In genomic region chr5:57887851-57888621, GRCh38 we compare ENCODE assay signal across 8 cellular contexts.
A peak's percentile ranks its signal among the peaks of the same experiment; 100 is the strongest.
DNase-seq lines count a peak whose midpoint lies in the region; ATAC-seq and TF ChIP-seq lines count a peak whose summit lies in the region.

No MANE protein-coding gene starts in this region.

- no peaks in the 10 kb centered on the region for H3K27me3 ChIP-seq in dorsolateral prefrontal cortex
- no peaks in the 10 kb centered on the region for H3K27me3 ChIP-seq in mesenchymal stem cell (ENCODE audit: control insufficient read depth in 1 of 2, insufficient read depth in 1 of 2, low read length in 2 of 2)

- intact Hi-C loops in activated CD8-positive, alpha-beta T cell treated with anti-CD3 and anti-CD28 coated beads for 36 hours (cut with micrococcal nuclease), result no loop called here
- intact Hi-C loops in dorsolateral prefrontal cortex (cut with DNase I), result loop anchor here in 1 of 2 donors (5.0 kb wide), 1 partner anchor 574 kb away; the partner anchor contains the start of gene PLK2

- no peak overlapping the region for H2BK12ac ChIP-seq in mesenchymal stem cell (ENCODE audit: low read length in 2 of 2)

- H3K14ac ChIP-seq in mesenchymal stem cell (ENCODE audit: low read length in 2 of 2), result no peak overlapping the region

- no peak overlapping the region for H3K9ac ChIP-seq in mesenchymal stem cell (ENCODE audit: low read length)

- H3K4me1 ChIP-seq in mesenchymal stem cell (ENCODE audit: control insufficient read depth, insufficient read depth, low read depth, low read length), result peaks cover 3% of the 10 kb centered on the region

- no peaks in the 10 kb centered on the region for H3K79me1 ChIP-seq in mesenchymal stem cell (replicated peaks; ENCODE audit: low read length, poor library complexity, severe bottlenecking)

- H3K9me3 Mint-ChIP-seq in activated CD8-positive, alpha-beta T cell treated with anti-CD3 and anti-CD28 coated beads for 36 hours, result no peaks in the 10 kb centered on the region
- no peaks in the 10 kb centered on the region for H3K9me3 Mint-ChIP-seq in activated CD8-positive, alpha-beta T cell treated with anti-CD3 and anti-CD28 coated beads, Interleukin-2, amount 10 ng/mL, durations not matched to agents 7 days and 5 days (ENCODE audit: insufficient read depth)

- H2AK5ac ChIP-seq in mesenchymal stem cell (ENCODE audit: low read length, severe bottlenecking), result peak overlapping the region; percentile 98

- H3K27ac Mint-ChIP-seq in activated CD8-positive, alpha-beta T cell treated with anti-CD3 and anti-CD28 coated beads for 36 hours, result no peak overlapping the region
- H3K27ac Mint-ChIP-seq in activated CD8-positive, alpha-beta T cell treated with anti-CD3 and anti-CD28 coated beads, Interleukin-2, amount 10 ng/mL, durations not matched to agents 7 days and 5 days, result no peak overlapping the region

- H3K9me3 ChIP-seq in mesenchymal stem cell (ENCODE audit: control insufficient read depth, low read length), result no peaks in the 10 kb centered on the region

- whole genome bisulfite sequencing in mesenchymal stem cell, result 55% methylated on average over 3 of the region's 6 CpGs

- H3K27me3 Mint-ChIP-seq in activated CD8-positive, alpha-beta T cell treated with anti-CD3 and anti-CD28 coated beads for 36 hours, result no peaks in the 10 kb centered on the region
- no peaks in the 10 kb centered on the region for H3K27me3 Mint-ChIP-seq in activated CD8-positive, alpha-beta T cell treated with anti-CD3 and anti-CD28 coated beads, Interleukin-2, amount 10 ng/mL, durations not matched to agents 7 days and 5 days (ENCODE audit: low read depth)

- no peak overlapping the region for H2BK120ac ChIP-seq in mesenchymal stem cell (ENCODE audit: low read depth, low read length)

- ATAC-seq in activated CD8-positive, alpha-beta T cell treated with anti-CD3 and anti-CD28 coated beads for 36 hours, result peak; percentile 37
- no peak for ATAC-seq in activated CD8-positive, alpha-beta T cell treated with anti-CD3 and anti-CD28 coated beads, Interleukin-2, amount 10 ng/mL, durations not matched to agents 7 days and 5 days
- no peak for ATAC-seq in HG03135 (IDR thresholded peaks at IDR 0.05; ENCODE audit: unreplicated experiment)

- no peak overlapping the region for H3K4me2 ChIP-seq in mesenchymal stem cell (ENCODE audit: low read length, poor library complexity, severe bottlenecking)

- no peaks in the 10 kb centered on the region for H3K36me3 ChIP-seq in mesenchymal stem cell (ENCODE audit: control insufficient read depth in 1 of 2, insufficient read depth in 2 of 2, low read depth in 1 of 2, low read length in 2 of 2)

- H3K4ac ChIP-seq in mesenchymal stem cell (ENCODE audit: low read depth in 1 of 2, low read length in 2 of 2), result no peak overlapping the region

- CTCF ChIA-PET in activated CD8-positive, alpha-beta T cell treated with anti-CD3 and anti-CD28 coated beads for 36 hours (lab: Charles Lee), result interaction anchor here (1.2 to 1.3 kb wide), 2 partner anchors 8 to 108 kb away, joined by 3 read pairs; no protein-coding TSS in a partner anchor
- CTCF ChIA-PET in activated CD8-positive, alpha-beta T cell treated with anti-CD3 and anti-CD28 coated beads, Interleukin-2, amount 10 ng/mL, durations not matched to agents 7 days and 5 days (lab: Charles Lee), result interaction anchor here (1.3 kb wide), 1 partner anchor 573 kb away, joined by 6 read pairs; no protein-coding TSS in a partner anchor

- H3K4me3 ChIP-seq in dorsolateral prefrontal cortex, result no peak overlapping the region
- H3K4me3 ChIP-seq in mesenchymal stem cell (ENCODE audit: insufficient read depth in 1 of 2, low read depth in 1 of 2, low read length in 2 of 2), result no peak overlapping the region

- POLR2A ChIA-PET in activated CD8-positive, alpha-beta T cell treated with anti-CD3 and anti-CD28 coated beads for 36 hours (lab: Charles Lee), result interaction anchor here (0.7 kb wide), 1 partner anchor 237 kb away, joined by 3 read pairs; no protein-coding TSS in a partner anchor
- POLR2A ChIA-PET in activated CD8-positive, alpha-beta T cell treated with anti-CD3 and anti-CD28 coated beads, Interleukin-2, amount 10 ng/mL, durations not matched to agents 7 days and 5 days (lab: Charles Lee), result no interaction called here

- H2BK5ac ChIP-seq in mesenchymal stem cell (ENCODE audit: low read depth, low read length, poor library complexity, severe bottlenecking), result peak overlapping the region; percentile 32

- no peak overlapping the region for H4K91ac ChIP-seq in mesenchymal stem cell (ENCODE audit: low read length)

- peak overlapping the region in 34 of 59 donors; percentile 0 to 69 (median 42) for H3K27ac ChIP-seq in dorsolateral prefrontal cortex
- peak overlapping the region; percentile 70 for H3K27ac ChIP-seq in mesenchymal stem cell (ENCODE audit: low read length, poor library complexity, severe bottlenecking)

- H2AFZ ChIP-seq in mesenchymal stem cell (ENCODE audit: low read depth, low read length), result no peak overlapping the region

- H2BK15ac ChIP-seq in mesenchymal stem cell (ENCODE audit: low read depth, poor library complexity, severe bottlenecking), result no peak overlapping the region

- no peak for TF ChIP-seq CTCF in activated CD8-positive, alpha-beta T cell treated with anti-CD3 and anti-CD28 coated beads for 36 hours (IDR thresholded peaks at IDR 0.05)
- peak in 47 of 56 donors; percentile 14 to 61 (median 44) for TF ChIP-seq CTCF in dorsolateral prefrontal cortex (IDR thresholded peaks at IDR 0.05 in 54 of 56, conservative IDR thresholded peaks at IDR 0.05 in 2 of 56; ENCODE audit: low read depth in 1 of 56, partially characterized antibody in 56 of 56)

- peak overlapping the region; percentile 24 for H4K8ac ChIP-seq in mesenchymal stem cell (ENCODE audit: low read length)

- H3K18ac ChIP-seq in mesenchymal stem cell (ENCODE audit: low read depth in 1 of 2, low read length in 2 of 2), result no peak overlapping the region

- no peak for DNase-seq in activated CD8-positive, alpha-beta T cell treated with anti-CD3 and anti-CD28 coated beads for 36 hours
- DNase-seq in activated CD8-positive, alpha-beta T cell treated with anti-CD3 and anti-CD28 coated beads, Interleukin-2, amount 10 ng/mL, durations not matched to agents 7 days and 5 days, result no peak
- DNase-seq in NCI-H774 (lab: John Stamatoyannopoulos, UW), result peak; percentile 26
- DNase-seq in dorsolateral prefrontal cortex, result peak in 3 of 10 donors; percentile 20 to 61 (median 41)
- DNase-seq in mesenchymal stem cell, result peak; percentile 62
- DNase-seq in activated naive CD4-positive, alpha-beta T cell treated with Interleukin-2 at 50 U/mL for 16 hours, result no peak
- DNase-seq in NCI-H2196 (lab: John Stamatoyannopoulos, UW; ENCODE audit: unreplicated experiment), result no peak

- H3K36me3 Mint-ChIP-seq in activated CD8-positive, alpha-beta T cell treated with anti-CD3 and anti-CD28 coated beads for 36 hours (ENCODE audit: low read depth), result no peaks in the 10 kb centered on the region
- no peaks in the 10 kb centered on the region for H3K36me3 Mint-ChIP-seq in activated CD8-positive, alpha-beta T cell treated with anti-CD3 and anti-CD28 coated beads, Interleukin-2, amount 10 ng/mL, durations not matched to agents 7 days and 5 days (ENCODE audit: low read depth)

- H3K23ac ChIP-seq in mesenchymal stem cell (ENCODE audit: low read length in 2 of 2), result no peak overlapping the region

- H3K4me3 Mint-ChIP-seq in activated CD8-positive, alpha-beta T cell treated with anti-CD3 and anti-CD28 coated beads for 36 hours, result no peak overlapping the region
- H3K4me3 Mint-ChIP-seq in activated CD8-positive, alpha-beta T cell treated with anti-CD3 and anti-CD28 coated beads, Interleukin-2, amount 10 ng/mL, durations not matched to agents 7 days and 5 days, result no peak overlapping the region

- no peaks in the 10 kb centered on the region for H3K4me1 Mint-ChIP-seq in activated CD8-positive, alpha-beta T cell treated with anti-CD3 and anti-CD28 coated beads for 36 hours (ENCODE audit: low read depth)
- H3K4me1 Mint-ChIP-seq in activated CD8-positive, alpha-beta T cell treated with anti-CD3 and anti-CD28 coated beads, Interleukin-2, amount 10 ng/mL, durations not matched to agents 7 days and 5 days (ENCODE audit: low read depth), result no peaks in the 10 kb centered on the region

Comparison
In these comparisons a context has a peak if more than half of its experiments do, and no peak if none do; other contexts are left out.
1. DNase-seq: peak in NCI-H774 (single experiment) and mesenchymal stem cell (single experiment); none in activated CD8-positive, alpha-beta T cell treated with anti-CD3 and anti-CD28 coated beads for 36 hours (single experiment), activated CD8-positive, alpha-beta T cell treated with anti-CD3 and anti-CD28 coated beads, Interleukin-2, amount 10 ng/mL, durations not matched to agents 7 days and 5 days (single experiment), activated naive CD4-positive, alpha-beta T cell treated with Interleukin-2 at 50 U/mL for 16 hours (single experiment) and NCI-H2196 (single experiment).